ENCODE assay signal across 10 cellular contexts in the genomic region with DNA sequence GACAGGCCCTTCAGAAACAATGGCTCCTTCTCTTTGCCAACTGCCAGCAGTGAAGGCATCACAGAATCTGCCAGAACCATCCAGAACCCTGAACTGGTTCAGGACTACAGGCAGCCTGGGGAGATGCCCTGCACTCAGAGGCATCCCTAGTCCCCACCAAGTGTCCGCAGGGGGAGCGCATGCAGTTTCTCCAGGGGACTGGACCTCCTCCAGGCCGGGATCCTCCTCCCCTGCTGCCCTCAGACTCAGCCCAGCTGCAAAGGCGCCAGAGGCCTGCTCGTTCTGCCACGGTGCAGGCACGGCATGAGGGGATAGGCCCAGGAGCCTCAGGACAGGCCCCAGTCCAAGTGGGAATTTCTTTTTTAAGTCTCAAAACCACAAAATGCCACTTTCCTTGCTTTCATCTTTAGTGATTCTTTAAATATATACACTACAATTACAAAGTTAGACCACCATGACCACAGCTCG.
A peak's percentile ranks its signal among the peaks of the same experiment; 100 is the strongest.
DNase-seq lines count a peak whose midpoint lies in the region; ATAC-seq, FAIRE-seq and TF ChIP-seq lines count a peak whose summit lies in the region.
"Had no signal": no experiment of that assay in that cellular context is flagged by ENCODE, and none has a peak within 500 bp of the region (broad histone marks: within the 10 kb centered on the region; RNA-seq: fewer than 3 reads in every experiment).

No MANE protein-coding gene starts in this region.

- peak; percentile 61 for DNase-seq in activated T-cell treated with anti-CD3 and anti-CD28 coated beads, Interleukin-2, amount 50 U/mL, for 24 hours
- DNase-seq in activated T-cell treated with anti-CD3 and anti-CD28 coated beads for 4 hours = no peak
- peak; percentile 85 for DNase-seq in globus pallidus (ENCODE audit: low spot score)
- peak; percentile 44 for DNase-seq in testis
- no peak for DNase-seq in RCC 7860 (ENCODE audit: low spot score)
- DNase-seq in ovary = no peak
- DNase-seq: effector CD8-positive, alpha-beta T cell; NCI-H187 treated with DMSO at 0.1 percent for 48 hours had no signal

- peak overlapping the region; percentile 64 for H3K9ac ChIP-seq in KMS-11

- H3K9me3 Mint-ChIP-seq in activated T-cell treated with anti-CD3 and anti-CD28 coated beads, Interleukin-2, amount 50 U/mL, for 24 hours = peaks cover 10% of the 10 kb centered on the region

- peaks cover 86% of the 10 kb centered on the region for H3K79me2 ChIP-seq in KMS-11 (ENCODE audit: insufficient read depth, low read depth)

- H3K27ac ChIP-seq in KMS-11 (peak overlapping the region; percentile 93), testis (no peak overlapping the region), ovary (no peak overlapping the region)

- peak overlapping the region; percentile 99 for H3K4me2 ChIP-seq in KMS-11

- no peak for ATAC-seq in HG02885 (IDR thresholded peaks at IDR 0.05; ENCODE audit: poor library complexity, unreplicated experiment)

- no peak overlapping the region for H2AFZ ChIP-seq in KMS-11 (ENCODE audit: low read depth)

- H3K9me3 ChIP-seq in testis (no peaks in the 10 kb centered on the region), ovary (no peaks in the 10 kb centered on the region)

- H3K4me3 Mint-ChIP-seq in activated T-cell treated with anti-CD3 and anti-CD28 coated beads, Interleukin-2, amount 50 U/mL, for 24 hours = peak overlapping the region; percentile 64

- TF ChIP-seq CTCF in KMS-11 (conservative IDR thresholded peaks at IDR 0.05; ENCODE audit: low read depth, low read length) (no peak), testis (IDR thresholded peaks at IDR 0.05) (no peak), ovary (IDR thresholded peaks at IDR 0.05) (no peak)

- intact Hi-C loops in testis (cut with DNase I; ENCODE audit: low total_unique reads) = no loop called here
- intact Hi-C loops in ovary (cut with DNase I) = no loop called here

- H3K36me3 ChIP-seq in KMS-11 (ENCODE audit: insufficient read depth) = peaks cover 4% of the 10 kb centered on the region; the same call in 1 of the 2 replicates
- H3K36me3 ChIP-seq in testis (ENCODE audit: low read depth, missing control alignments) = no peaks in the 10 kb centered on the region
- H3K36me3 ChIP-seq in ovary = no peaks in the 10 kb centered on the region

- no peak for TF ChIP-seq EP300 in ovary (IDR thresholded peaks at IDR 0.05)

- peak overlapping the region; percentile 100 for H3K27ac Mint-ChIP-seq in activated T-cell treated with anti-CD3 and anti-CD28 coated beads, Interleukin-2, amount 50 U/mL, for 24 hours

- H4K20me1 ChIP-seq in KMS-11 (ENCODE audit: insufficient read depth) = no peaks in the 10 kb centered on the region

- peaks cover 89% of the 10 kb centered on the region for H3K36me3 Mint-ChIP-seq in activated T-cell treated with anti-CD3 and anti-CD28 coated beads, Interleukin-2, amount 50 U/mL, for 24 hours (ENCODE audit: low read depth)

- no peaks in the 10 kb centered on the region for H3K27me3 Mint-ChIP-seq in activated T-cell treated with anti-CD3 and anti-CD28 coated beads, Interleukin-2, amount 50 U/mL, for 24 hours

- H3K27me3 ChIP-seq in KMS-11 (ENCODE audit: insufficient read depth, low read depth) (no peaks in the 10 kb centered on the region), testis (no peaks in the 10 kb centered on the region), ovary (no peaks in the 10 kb centered on the region)

- WGBS in testis, 2 donors = 48 to 70% methylated on average over 7 to 8 of the region's 8 CpGs
- WGBS in ovary, 3 donors = 42 to 56% (median 56%) methylated on average over 8 of the region's 8 CpGs

- H3K4me1 ChIP-seq in KMS-11 (ENCODE audit: low read depth, poor library complexity, severe bottlenecking) (peaks cover 95% of the 10 kb centered on the region), testis (peaks cover 6% of the 10 kb centered on the region), ovary (ENCODE audit: insufficient read depth) (peaks cover 5% of the 10 kb centered on the region)

- TF ChIP-seq POLR2A in testis (IDR thresholded peaks at IDR 0.05) = no peak
- TF ChIP-seq POLR2A in ovary (IDR thresholded peaks at IDR 0.05) = no peak

- peaks cover 99% of the 10 kb centered on the region for H3K4me1 Mint-ChIP-seq in activated T-cell treated with anti-CD3 and anti-CD28 coated beads, Interleukin-2, amount 50 U/mL, for 24 hours (ENCODE audit: low read depth)

- FAIRE-seq in RCC 7860 (lab: Jason Lieb, UNC) = no peak

- H3K4me3 ChIP-seq in KMS-11 (IDR thresholded peaks at IDR 0.05; ENCODE audit: insufficient read depth, low read depth, low read length) (no peak overlapping the region), testis (no peak overlapping the region), ovary (no peak overlapping the region)

Comparison
In these comparisons a context has a peak if more than half of its experiments do, and no peak if none do; other contexts are left out.
1. DNase-seq: peak in activated T-cell treated with anti-CD3 and anti-CD28 coated beads, Interleukin-2, amount 50 U/mL, for 24 hours (single experiment), globus pallidus (single experiment) and testis (single experiment); none in activated T-cell treated with anti-CD3 and anti-CD28 coated beads for 4 hours (single experiment), RCC 7860 (single experiment) and ovary (0 of 5).